ENCODE assay signal across 8 cellular contexts in genomic region chr6:11681357-11681756, GRCh38.
"Had no signal": no experiment of that assay in that cellular context is flagged by ENCODE, and none has a peak within 500 bp of the region (broad histone marks: within the 10 kb centered on the region; RNA-seq: fewer than 3 reads in every experiment).

No MANE protein-coding gene starts in this region.

- H3K4me1 Mint-ChIP-seq: GM23338, H9, IgD-negative memory B cell had no signal

- H3K4me3 Mint-ChIP-seq: GM23338, H9 had no signal

- H3K27ac Mint-ChIP-seq: GM23338, H9, IgD-negative memory B cell had no signal

- DNase-seq: H9, HCEC 1CT, KG1 had no signal

- FAIRE-seq: H1, H54 had no signal

- H3K4me2 ChIP-seq: GM23338 had no signal

- H3K36me3 Mint-ChIP-seq: IgD-negative memory B cell had no signal

- ATAC-seq: GM23338 had no signal

- H2AFZ ChIP-seq: GM23338 had no signal

- H3K27ac ChIP-seq: HL-60 had no signal

- H3K4me3 ChIP-seq: GM23338 had no signal
